Comparison of ENCODE assay signal across 7 cellular contexts in the genomic region with DNA sequence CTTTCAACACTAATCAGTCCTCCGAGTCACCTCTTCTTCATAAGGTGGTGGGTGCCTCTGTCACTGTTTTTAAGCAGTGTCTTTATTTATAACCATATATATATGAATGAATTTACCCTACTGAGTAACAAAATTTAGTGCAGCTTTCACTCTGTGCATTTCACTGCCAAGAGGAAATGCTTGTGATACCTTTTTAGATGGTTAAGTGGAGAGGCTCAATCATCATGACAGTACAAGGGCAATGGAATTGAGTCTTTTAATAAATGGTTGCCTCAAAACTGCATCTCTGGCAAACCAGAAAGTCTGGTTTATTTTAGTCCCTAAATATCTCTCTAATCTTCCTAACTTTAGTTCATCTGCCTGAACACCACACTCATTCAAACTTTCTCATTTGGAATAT.
"Had no signal": no experiment of that assay in that cellular context is flagged by ENCODE, and none has a peak within 500 bp of the region (broad histone marks: within the 10 kb centered on the region; RNA-seq: fewer than 3 reads in every experiment).

No MANE protein-coding gene starts in this region.

- ATAC-seq: HCT116, HepG2 had no signal

- H3K36me3 ChIP-seq: HAP-1 had no signal

- DNase-seq: GOT3, H7, HFFc6 had no signal

- H3K4me1 ChIP-seq: HAP-1 had no signal

- H3K27ac ChIP-seq: HL-60 had no signal

- H3K4me3 ChIP-seq: HAP-1 had no signal

- H3K9me3 ChIP-seq: HAP-1 had no signal
